ENCODE assay signal across 1 cellular context in the genomic region with DNA sequence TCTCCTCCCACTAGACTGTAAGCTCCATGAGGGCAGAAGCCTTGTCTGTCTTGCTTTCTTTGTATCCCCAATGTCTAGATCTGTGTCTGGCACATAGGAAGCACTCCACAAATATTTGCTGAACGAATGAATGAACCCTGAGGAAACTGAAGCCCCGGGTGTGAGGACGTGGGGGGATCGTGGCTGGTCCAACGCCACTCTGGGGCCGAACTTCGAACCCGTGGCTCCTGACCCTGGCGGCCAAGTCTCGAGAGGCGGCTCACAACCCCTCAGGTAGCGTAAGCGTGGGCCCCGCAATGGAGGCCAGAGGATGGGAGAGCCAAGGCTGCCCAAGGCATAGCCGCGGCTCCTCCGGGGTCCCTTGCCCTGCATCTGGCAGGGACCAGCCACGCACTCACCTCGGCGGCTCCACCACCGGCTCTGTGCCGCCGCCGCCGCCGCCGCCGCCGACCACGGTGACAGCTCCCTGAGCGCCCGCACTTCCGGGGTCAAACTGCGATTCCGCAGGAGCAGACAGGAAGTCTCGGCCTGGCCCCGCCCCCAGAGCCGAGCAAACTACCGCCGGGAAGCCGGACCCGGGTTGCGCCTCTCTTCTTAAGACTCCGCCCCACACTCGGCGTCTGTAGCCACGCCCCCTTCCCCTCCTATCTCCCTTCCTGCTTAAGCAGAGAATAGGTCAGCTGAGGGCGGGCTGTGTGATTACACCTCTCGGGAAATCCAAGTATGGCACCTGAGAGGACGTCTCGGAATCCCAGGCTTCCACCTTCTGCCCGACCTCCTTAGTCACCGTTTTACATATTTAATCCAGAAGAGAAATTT.
TF ChIP-seq lines count a peak whose summit lies in the region.

A gene with protein sequence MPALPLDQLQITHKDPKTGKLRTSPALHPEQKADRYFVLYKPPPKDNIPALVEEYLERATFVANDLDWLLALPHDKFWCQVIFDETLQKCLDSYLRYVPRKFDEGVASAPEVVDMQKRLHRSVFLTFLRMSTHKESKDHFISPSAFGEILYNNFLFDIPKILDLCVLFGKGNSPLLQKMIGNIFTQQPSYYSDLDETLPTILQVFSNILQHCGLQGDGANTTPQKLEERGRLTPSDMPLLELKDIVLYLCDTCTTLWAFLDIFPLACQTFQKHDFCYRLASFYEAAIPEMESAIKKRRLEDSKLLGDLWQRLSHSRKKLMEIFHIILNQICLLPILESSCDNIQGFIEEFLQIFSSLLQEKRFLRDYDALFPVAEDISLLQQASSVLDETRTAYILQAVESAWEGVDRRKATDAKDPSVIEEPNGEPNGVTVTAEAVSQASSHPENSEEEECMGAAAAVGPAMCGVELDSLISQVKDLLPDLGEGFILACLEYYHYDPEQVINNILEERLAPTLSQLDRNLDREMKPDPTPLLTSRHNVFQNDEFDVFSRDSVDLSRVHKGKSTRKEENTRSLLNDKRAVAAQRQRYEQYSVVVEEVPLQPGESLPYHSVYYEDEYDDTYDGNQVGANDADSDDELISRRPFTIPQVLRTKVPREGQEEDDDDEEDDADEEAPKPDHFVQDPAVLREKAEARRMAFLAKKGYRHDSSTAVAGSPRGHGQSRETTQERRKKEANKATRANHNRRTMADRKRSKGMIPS (minus strand): TSS at position 495 of the 819 bp plus-strand sequence. CDS start 5,949 bp downstream, outside the sequence.

TF ChIP-seq in GM12878, 131 proteins besides CTCF, POLR2A, EP300 and RAD21 (continued from another document):
- TF ChIP-seq, protein P1, sequence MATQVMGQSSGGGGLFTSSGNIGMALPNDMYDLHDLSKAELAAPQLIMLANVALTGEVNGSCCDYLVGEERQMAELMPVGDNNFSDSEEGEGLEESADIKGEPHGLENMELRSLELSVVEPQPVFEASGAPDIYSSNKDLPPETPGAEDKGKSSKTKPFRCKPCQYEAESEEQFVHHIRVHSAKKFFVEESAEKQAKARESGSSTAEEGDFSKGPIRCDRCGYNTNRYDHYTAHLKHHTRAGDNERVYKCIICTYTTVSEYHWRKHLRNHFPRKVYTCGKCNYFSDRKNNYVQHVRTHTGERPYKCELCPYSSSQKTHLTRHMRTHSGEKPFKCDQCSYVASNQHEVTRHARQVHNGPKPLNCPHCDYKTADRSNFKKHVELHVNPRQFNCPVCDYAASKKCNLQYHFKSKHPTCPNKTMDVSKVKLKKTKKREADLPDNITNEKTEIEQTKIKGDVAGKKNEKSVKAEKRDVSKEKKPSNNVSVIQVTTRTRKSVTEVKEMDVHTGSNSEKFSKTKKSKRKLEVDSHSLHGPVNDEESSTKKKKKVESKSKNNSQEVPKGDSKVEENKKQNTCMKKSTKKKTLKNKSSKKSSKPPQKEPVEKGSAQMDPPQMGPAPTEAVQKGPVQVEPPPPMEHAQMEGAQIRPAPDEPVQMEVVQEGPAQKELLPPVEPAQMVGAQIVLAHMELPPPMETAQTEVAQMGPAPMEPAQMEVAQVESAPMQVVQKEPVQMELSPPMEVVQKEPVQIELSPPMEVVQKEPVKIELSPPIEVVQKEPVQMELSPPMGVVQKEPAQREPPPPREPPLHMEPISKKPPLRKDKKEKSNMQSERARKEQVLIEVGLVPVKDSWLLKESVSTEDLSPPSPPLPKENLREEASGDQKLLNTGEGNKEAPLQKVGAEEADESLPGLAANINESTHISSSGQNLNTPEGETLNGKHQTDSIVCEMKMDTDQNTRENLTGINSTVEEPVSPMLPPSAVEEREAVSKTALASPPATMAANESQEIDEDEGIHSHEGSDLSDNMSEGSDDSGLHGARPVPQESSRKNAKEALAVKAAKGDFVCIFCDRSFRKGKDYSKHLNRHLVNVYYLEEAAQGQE (IDR thresholded peaks at IDR 0.05; ENCODE audit: low read depth, low read length), result no peak
- TF ChIP-seq KLF5 (IDR thresholded peaks at IDR 0.05; ENCODE audit: partially characterized antibody) (no peak), HCFC1 (IDR thresholded peaks at IDR 0.05; ENCODE audit: low read length) (no peak; the same call in none of the 2 replicates), ZSCAN29 (IDR thresholded peaks at IDR 0.05) (no peak), BCL11A (IDR thresholded peaks at IDR 0.05; ENCODE audit: low read depth, low read length) (no peak), POLR2AphosphoS5 (IDR thresholded peaks at IDR 0.05; ENCODE audit: low read length) (peak; percentile 87), NRF1 (conservative IDR thresholded peaks at IDR 0.05; ENCODE audit: low read depth, low read length) (no peak), EGR1 (IDR thresholded peaks at IDR 0.05; ENCODE audit: borderline replicate concordance in 1 of 2, low read depth in 2 of 2, low read length in 2 of 2) (no peak), RFX5 (IDR thresholded peaks at IDR 0.05; ENCODE audit: low read depth, low read length) (no peak), FOXK2 (IDR thresholded peaks at IDR 0.05) (no peak), WRNIP1 (IDR thresholded peaks at IDR 0.05; ENCODE audit: borderline replicate concordance, low read depth, low read length) (no peak), RCOR1 (conservative IDR thresholded peaks at IDR 0.05; ENCODE audit: low read depth, low read length) (no peak), SREBF2 (IDR thresholded peaks at IDR 0.05; ENCODE audit: low read length) (no peak), TBL1XR1 (IDR thresholded peaks at IDR 0.05; ENCODE audit: low read depth, low read length) (no peak), JUNB (IDR thresholded peaks at IDR 0.05) (no peak), FOS (IDR thresholded peaks at IDR 0.05; ENCODE audit: borderline replicate concordance, extremely low read depth, insufficient read length) (no peak), POU2F2 (IDR thresholded peaks at IDR 0.05; ENCODE audit: borderline replicate concordance, low read depth, low read length) (peak; percentile 64; the same call in 1 of the 3 replicates), KDM1A (IDR thresholded peaks at IDR 0.05; ENCODE audit: borderline replicate concordance) (no peak), KAT2A (conservative IDR thresholded peaks at IDR 0.05; ENCODE audit: control insufficient read depth, low read depth, low read length) (no peak), YBX1 (IDR thresholded peaks at IDR 0.05) (no peak), ZNF384 (IDR thresholded peaks at IDR 0.05; ENCODE audit: borderline replicate concordance, low read depth, low read length) (no peak), SIN3A (IDR thresholded peaks at IDR 0.05; ENCODE audit: low read depth, low read length) (0 out of 2 replicates have a peak, but pooled peaks have one; percentile 20), SMAD5 (IDR thresholded peaks at IDR 0.05; ENCODE audit: low read depth) (peak; percentile 90), MEF2A (IDR thresholded peaks at IDR 0.05; ENCODE audit: insufficient read depth, low read depth, low read length) (no peak), RELA (IDR thresholded peaks at IDR 0.05; ENCODE audit: borderline replicate concordance, partially characterized antibody) (peak; percentile 11), BACH1 (IDR thresholded peaks at IDR 0.05; ENCODE audit: borderline replicate concordance) (no peak), ETV6 (conservative IDR thresholded peaks at IDR 0.05 in 1 of 2, IDR thresholded peaks at IDR 0.05 in 1 of 2; ENCODE audit: borderline replicate concordance in 1 of 2, low read depth in 1 of 2) (peak in 1 of 2 experiments; percentile 18; a peak in 1 of 4 replicates), ZZZ3 (IDR thresholded peaks at IDR 0.05; ENCODE audit: control insufficient read depth, insufficient read length, low read depth) (no peak)
- TF ChIP-seq, protein P2, sequence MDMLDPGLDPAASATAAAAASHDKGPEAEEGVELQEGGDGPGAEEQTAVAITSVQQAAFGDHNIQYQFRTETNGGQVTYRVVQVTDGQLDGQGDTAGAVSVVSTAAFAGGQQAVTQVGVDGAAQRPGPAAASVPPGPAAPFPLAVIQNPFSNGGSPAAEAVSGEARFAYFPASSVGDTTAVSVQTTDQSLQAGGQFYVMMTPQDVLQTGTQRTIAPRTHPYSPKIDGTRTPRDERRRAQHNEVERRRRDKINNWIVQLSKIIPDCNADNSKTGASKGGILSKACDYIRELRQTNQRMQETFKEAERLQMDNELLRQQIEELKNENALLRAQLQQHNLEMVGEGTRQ (IDR thresholded peaks at IDR 0.05; ENCODE audit: borderline replicate concordance, low read depth, low read length), result peak; percentile 44
- TF ChIP-seq, protein P3, sequence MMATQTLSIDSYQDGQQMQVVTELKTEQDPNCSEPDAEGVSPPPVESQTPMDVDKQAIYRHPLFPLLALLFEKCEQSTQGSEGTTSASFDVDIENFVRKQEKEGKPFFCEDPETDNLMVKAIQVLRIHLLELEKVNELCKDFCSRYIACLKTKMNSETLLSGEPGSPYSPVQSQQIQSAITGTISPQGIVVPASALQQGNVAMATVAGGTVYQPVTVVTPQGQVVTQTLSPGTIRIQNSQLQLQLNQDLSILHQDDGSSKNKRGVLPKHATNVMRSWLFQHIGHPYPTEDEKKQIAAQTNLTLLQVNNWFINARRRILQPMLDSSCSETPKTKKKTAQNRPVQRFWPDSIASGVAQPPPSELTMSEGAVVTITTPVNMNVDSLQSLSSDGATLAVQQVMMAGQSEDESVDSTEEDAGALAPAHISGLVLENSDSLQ (IDR thresholded peaks at IDR 0.05), result peak; percentile 43; the same call in 1 of the 2 replicates
- TF ChIP-seq, protein P4, sequence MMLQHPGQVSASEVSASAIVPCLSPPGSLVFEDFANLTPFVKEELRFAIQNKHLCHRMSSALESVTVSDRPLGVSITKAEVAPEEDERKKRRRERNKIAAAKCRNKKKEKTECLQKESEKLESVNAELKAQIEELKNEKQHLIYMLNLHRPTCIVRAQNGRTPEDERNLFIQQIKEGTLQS (IDR thresholded peaks at IDR 0.05; ENCODE audit: borderline replicate concordance, extremely low read depth, low read depth, low read length), result no peak
- TF ChIP-seq, protein P5, sequence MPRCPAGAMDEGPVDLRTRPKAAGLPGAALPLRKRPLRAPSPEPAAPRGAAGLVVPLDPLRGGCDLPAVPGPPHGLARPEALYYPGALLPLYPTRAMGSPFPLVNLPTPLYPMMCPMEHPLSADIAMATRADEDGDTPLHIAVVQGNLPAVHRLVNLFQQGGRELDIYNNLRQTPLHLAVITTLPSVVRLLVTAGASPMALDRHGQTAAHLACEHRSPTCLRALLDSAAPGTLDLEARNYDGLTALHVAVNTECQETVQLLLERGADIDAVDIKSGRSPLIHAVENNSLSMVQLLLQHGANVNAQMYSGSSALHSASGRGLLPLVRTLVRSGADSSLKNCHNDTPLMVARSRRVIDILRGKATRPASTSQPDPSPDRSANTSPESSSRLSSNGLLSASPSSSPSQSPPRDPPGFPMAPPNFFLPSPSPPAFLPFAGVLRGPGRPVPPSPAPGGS (IDR thresholded peaks at IDR 0.05; ENCODE audit: borderline replicate concordance, insufficient read depth, low read depth, low read length, poor library complexity, severe bottlenecking), result no peak
- TF ChIP-seq, protein P6, sequence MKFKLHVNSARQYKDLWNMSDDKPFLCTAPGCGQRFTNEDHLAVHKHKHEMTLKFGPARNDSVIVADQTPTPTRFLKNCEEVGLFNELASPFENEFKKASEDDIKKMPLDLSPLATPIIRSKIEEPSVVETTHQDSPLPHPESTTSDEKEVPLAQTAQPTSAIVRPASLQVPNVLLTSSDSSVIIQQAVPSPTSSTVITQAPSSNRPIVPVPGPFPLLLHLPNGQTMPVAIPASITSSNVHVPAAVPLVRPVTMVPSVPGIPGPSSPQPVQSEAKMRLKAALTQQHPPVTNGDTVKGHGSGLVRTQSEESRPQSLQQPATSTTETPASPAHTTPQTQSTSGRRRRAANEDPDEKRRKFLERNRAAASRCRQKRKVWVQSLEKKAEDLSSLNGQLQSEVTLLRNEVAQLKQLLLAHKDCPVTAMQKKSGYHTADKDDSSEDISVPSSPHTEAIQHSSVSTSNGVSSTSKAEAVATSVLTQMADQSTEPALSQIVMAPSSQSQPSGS (IDR thresholded peaks at IDR 0.05; ENCODE audit: low read length), result no peak
- TF ChIP-seq, protein P7, sequence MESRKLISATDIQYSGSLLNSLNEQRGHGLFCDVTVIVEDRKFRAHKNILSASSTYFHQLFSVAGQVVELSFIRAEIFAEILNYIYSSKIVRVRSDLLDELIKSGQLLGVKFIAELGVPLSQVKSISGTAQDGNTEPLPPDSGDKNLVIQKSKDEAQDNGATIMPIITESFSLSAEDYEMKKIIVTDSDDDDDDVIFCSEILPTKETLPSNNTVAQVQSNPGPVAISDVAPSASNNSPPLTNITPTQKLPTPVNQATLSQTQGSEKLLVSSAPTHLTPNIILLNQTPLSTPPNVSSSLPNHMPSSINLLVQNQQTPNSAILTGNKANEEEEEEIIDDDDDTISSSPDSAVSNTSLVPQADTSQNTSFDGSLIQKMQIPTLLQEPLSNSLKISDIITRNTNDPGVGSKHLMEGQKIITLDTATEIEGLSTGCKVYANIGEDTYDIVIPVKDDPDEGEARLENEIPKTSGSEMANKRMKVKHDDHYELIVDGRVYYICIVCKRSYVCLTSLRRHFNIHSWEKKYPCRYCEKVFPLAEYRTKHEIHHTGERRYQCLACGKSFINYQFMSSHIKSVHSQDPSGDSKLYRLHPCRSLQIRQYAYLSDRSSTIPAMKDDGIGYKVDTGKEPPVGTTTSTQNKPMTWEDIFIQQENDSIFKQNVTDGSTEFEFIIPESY (IDR thresholded peaks at IDR 0.05), result no peak
- TF ChIP-seq, protein P8, sequence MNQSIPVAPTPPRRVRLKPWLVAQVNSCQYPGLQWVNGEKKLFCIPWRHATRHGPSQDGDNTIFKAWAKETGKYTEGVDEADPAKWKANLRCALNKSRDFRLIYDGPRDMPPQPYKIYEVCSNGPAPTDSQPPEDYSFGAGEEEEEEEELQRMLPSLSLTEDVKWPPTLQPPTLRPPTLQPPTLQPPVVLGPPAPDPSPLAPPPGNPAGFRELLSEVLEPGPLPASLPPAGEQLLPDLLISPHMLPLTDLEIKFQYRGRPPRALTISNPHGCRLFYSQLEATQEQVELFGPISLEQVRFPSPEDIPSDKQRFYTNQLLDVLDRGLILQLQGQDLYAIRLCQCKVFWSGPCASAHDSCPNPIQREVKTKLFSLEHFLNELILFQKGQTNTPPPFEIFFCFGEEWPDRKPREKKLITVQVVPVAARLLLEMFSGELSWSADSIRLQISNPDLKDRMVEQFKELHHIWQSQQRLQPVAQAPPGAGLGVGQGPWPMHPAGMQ (IDR thresholded peaks at IDR 0.05; ENCODE audit: borderline replicate concordance), result no peak
